19 cellular contexts compared by ENCODE assay signal in genomic region chr14:49552630-49553029, GRCh38.
"Had no signal": no experiment of that assay in that cellular context is flagged by ENCODE, and none has a peak within 500 bp of the region (broad histone marks: within the 10 kb centered on the region; RNA-seq: fewer than 3 reads in every experiment).

No MANE protein-coding gene starts in this region.

- H3K4me1 Mint-ChIP-seq: activated naive CD4-positive, alpha-beta T cell treated with anti-CD3 and anti-CD28 coated beads, Interleukin-2, amount 50 U/mL, for 24 hours had no signal

- H3K27me3 ChIP-seq: gastrocnemius medialis, heart left ventricle, pancreas, thyroid gland had no signal

- H3K27me3 Mint-ChIP-seq: activated naive CD4-positive, alpha-beta T cell treated with anti-CD3 and anti-CD28 coated beads, Interleukin-2, amount 50 U/mL, for 24 hours; naive B cell had no signal

- H3K9me3 Mint-ChIP-seq: activated naive CD4-positive, alpha-beta T cell treated with anti-CD3 and anti-CD28 coated beads, Interleukin-2, amount 50 U/mL, for 24 hours; naive B cell had no signal

- H3K4me3 Mint-ChIP-seq: activated naive CD4-positive, alpha-beta T cell treated with anti-CD3 and anti-CD28 coated beads, Interleukin-2, amount 50 U/mL, for 24 hours; naive B cell; T-helper 17 cell had no signal

- ATAC-seq: gastrocnemius medialis, heart left ventricle, mucosa of descending colon, pancreas, T-helper 17 cell had no signal

- H3K36me3 ChIP-seq: gastrocnemius medialis, heart left ventricle, pancreas, thyroid gland had no signal

- H3K27ac ChIP-seq: gastrocnemius medialis, heart left ventricle, pancreas, thyroid gland, VCaP had no signal

- DNase-seq: activated CD4-positive, alpha-beta T cell treated with anti-CD3 and anti-CD28 coated beads for 1 hour; activated CD8-positive, alpha-beta memory T cell treated with anti-CD3 and anti-CD28 coated beads for 24 hours; activated CD8-positive, alpha-beta memory T cell treated with anti-CD3 and anti-CD28 coated beads, Interleukin-2, amount 50 U/mL, for 48 hours; activated effector memory CD4-positive, alpha-beta T cell treated with Interleukin-2 at 50 U/mL for 16 hours; activated T-cell treated with anti-CD3 and anti-CD28 coated beads, Interleukin-2, amount 50 U/mL, for 48 hours; cerebellar nuclear complex; cortex of kidney; gastrocnemius medialis; heart left ventricle; mesenchymal stem cell; mucosa of descending colon; naive B cell; pancreas; stimulated activated CD8-positive, alpha-beta memory T cell treated with anti-CD3 and anti-CD28 coated beads, Interleukin-4, amount 100 ng/mL, for 48 hours; stimulated activated naive CD4-positive, alpha-beta T cell; T-helper 17 cell; thyroid gland had no signal

- H3K9me3 ChIP-seq: gastrocnemius medialis, heart left ventricle, mucosa of descending colon, pancreas, thyroid gland had no signal

- H3K4me3 ChIP-seq: gastrocnemius medialis, heart left ventricle, mucosa of descending colon, pancreas, thyroid gland had no signal

- H3K4me1 ChIP-seq: gastrocnemius medialis, heart left ventricle, thyroid gland had no signal

- H3K27ac Mint-ChIP-seq: activated naive CD4-positive, alpha-beta T cell treated with anti-CD3 and anti-CD28 coated beads, Interleukin-2, amount 50 U/mL, for 24 hours; T-helper 17 cell had no signal

- H3K36me3 Mint-ChIP-seq: activated naive CD4-positive, alpha-beta T cell treated with anti-CD3 and anti-CD28 coated beads, Interleukin-2, amount 50 U/mL, for 24 hours; naive B cell had no signal
